Comparison of ENCODE assay signal across 8 cellular contexts in genomic region chr13:79973533-79973963, GRCh38.
DNase-seq lines count a peak whose midpoint lies in the region; ATAC-seq and TF ChIP-seq lines count a peak whose summit lies in the region.

No MANE protein-coding gene starts in this region.

- H3K9me3 ChIP-seq in colonic mucosa (no peaks in the 10 kb centered on the region), T-helper 17 cell (ENCODE audit: control insufficient read depth, low read length, poor library complexity, severe bottlenecking) (no peaks in the 10 kb centered on the region)

- peak; percentile 38 for TF ChIP-seq CTCF in colonic mucosa (IDR thresholded peaks at IDR 0.05)
- TF ChIP-seq CTCF in progenitor cell of endocrine pancreas (IDR thresholded peaks at IDR 0.05; ENCODE audit: unreplicated experiment): peak; percentile 32

- H3K4me3 Mint-ChIP-seq in progenitor cell of endocrine pancreas (ENCODE audit: low read depth): no peak overlapping the region
- no peak overlapping the region for H3K4me3 Mint-ChIP-seq in T-helper 17 cell

- H3K4me1 ChIP-seq in colonic mucosa: no peaks in the 10 kb centered on the region

- no peaks in the 10 kb centered on the region for H3K27me3 ChIP-seq in colonic mucosa

- no peaks in the 10 kb centered on the region for H3K27me3 Mint-ChIP-seq in progenitor cell of endocrine pancreas
- H3K27me3 Mint-ChIP-seq in T-helper 17 cell: no peaks in the 10 kb centered on the region

- ATAC-seq in GM21381 (IDR thresholded peaks at IDR 0.05; ENCODE audit: unreplicated experiment) (peak; percentile 87), HG03565 (IDR thresholded peaks at IDR 0.05; ENCODE audit: unreplicated experiment) (peak; percentile 93), T-helper 17 cell (no peak)

- H3K36me3 ChIP-seq in colonic mucosa: no peaks in the 10 kb centered on the region

- H3K36me3 Mint-ChIP-seq in progenitor cell of endocrine pancreas (ENCODE audit: insufficient read depth) (peaks cover 17% of the 10 kb centered on the region), T-helper 17 cell (ENCODE audit: low read depth) (no peaks in the 10 kb centered on the region)

- H3K9ac ChIP-seq in colonic mucosa (ENCODE audit: low read depth in 2 of 2, low read length in 2 of 2): no peak overlapping the region

- no peak overlapping the region for H3K4me3 ChIP-seq in colonic mucosa

- H3K9me3 Mint-ChIP-seq in progenitor cell of endocrine pancreas (ENCODE audit: low read depth): peaks cover 61% of the 10 kb centered on the region

- DNase-seq in ELF-1 (ENCODE audit: low read depth, low spot score) (peak; percentile 30), colonic mucosa (no peak), progenitor cell of endocrine pancreas (ENCODE audit: low spot score, unreplicated experiment) (no peak), T-helper 17 cell (no peak), pons (ENCODE audit: low spot score) (no peak), NCI-H2196 (lab: John Stamatoyannopoulos, UW; ENCODE audit: unreplicated experiment) (no peak)

- H3K27ac Mint-ChIP-seq in progenitor cell of endocrine pancreas (no peak overlapping the region), T-helper 17 cell (no peak overlapping the region)

- intact Hi-C loops in colonic mucosa (cut with DNase I): no loop called here

- H3K4me1 Mint-ChIP-seq in progenitor cell of endocrine pancreas (ENCODE audit: low read depth) (no peaks in the 10 kb centered on the region), T-helper 17 cell (no peaks in the 10 kb centered on the region)

- H3K27ac ChIP-seq in colonic mucosa: no peak overlapping the region
